ENCODE assay signal across 23 cellular contexts in the genomic region with DNA sequence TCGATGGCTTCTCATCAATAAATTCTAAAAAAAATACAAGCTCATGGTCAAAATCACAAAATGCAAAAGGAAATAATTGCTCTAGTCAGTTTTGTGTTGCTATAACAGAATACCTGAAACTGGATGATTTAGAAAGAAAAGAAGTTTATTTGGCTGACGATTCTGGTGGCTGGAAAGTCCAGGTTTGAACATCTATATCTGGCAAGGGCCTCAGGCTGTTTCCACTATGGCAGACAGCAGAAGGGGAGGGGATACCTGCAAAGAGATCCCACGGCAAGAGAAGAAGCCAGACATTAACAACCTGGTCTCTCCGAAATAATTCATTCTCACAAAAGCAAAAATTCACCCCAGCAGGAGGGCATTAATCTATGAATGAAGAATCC.
"Had no signal": no experiment of that assay in that cellular context is flagged by ENCODE, and none has a peak within 500 bp of the region (broad histone marks: within the 10 kb centered on the region; RNA-seq: fewer than 3 reads in every experiment).

No MANE protein-coding gene starts in this region.

- H3K4me3 ChIP-seq: left lung, smooth muscle cell, thyroid gland, upper lobe of left lung had no signal

- H3K4me2 ChIP-seq: smooth muscle cell had no signal

- H3K9me3 ChIP-seq: left lung, thyroid gland, upper lobe of left lung had no signal

- H3K27me3 ChIP-seq: left lung, thyroid gland, upper lobe of left lung had no signal

- H3K36me3 ChIP-seq: left lung, thyroid gland, upper lobe of left lung had no signal

- H3K27ac Mint-ChIP-seq: effector memory CD8-positive, alpha-beta T cell; naive thymus-derived CD4-positive, alpha-beta T cell; nephron progenitor cell; stimulated activated naive CD8-positive, alpha-beta T cell treated with anti-CD3 and anti-CD28 coated beads, Interleukin-15, amount 100 ng/mL, for 72 hours had no signal

- H3K4me3 Mint-ChIP-seq: effector memory CD8-positive, alpha-beta T cell; naive thymus-derived CD4-positive, alpha-beta T cell; nephron progenitor cell; stimulated activated naive CD8-positive, alpha-beta T cell treated with anti-CD3 and anti-CD28 coated beads, Interleukin-15, amount 100 ng/mL, for 72 hours had no signal

- H3K4me1 ChIP-seq: left lung, thyroid gland, upper lobe of left lung had no signal

- FAIRE-seq: frontal cortex, kidney, urothelium cell line had no signal

- ATAC-seq: effector memory CD8-positive, alpha-beta T cell; naive thymus-derived CD4-positive, alpha-beta T cell; stimulated activated naive CD8-positive, alpha-beta T cell treated with anti-CD3 and anti-CD28 coated beads, Interleukin-15, amount 100 ng/mL, for 72 hours had no signal

- DNase-seq: cerebellar nuclear complex; cortex of kidney; effector memory CD8-positive, alpha-beta T cell; head of caudate nucleus; kidney; left lung; mesendoderm; midbrain; naive thymus-derived CD4-positive, alpha-beta T cell; nephron progenitor cell; nucleus accumbens; posterior cingulate gyrus; stimulated activated CD4-positive, alpha-beta T cell treated with anti-CD3 and anti-CD28 coated beads, Interleukin-12 subunit alpha, Interleukin-12 subunit beta, amount 100 ng/mL, for 4 hours; stimulated activated CD4-positive, alpha-beta T cell treated with anti-CD3 and anti-CD28 coated beads, Interleukin-1b, Interleukin-23, amount 100 ng/mL, for 48 hours; stimulated activated CD4-positive, alpha-beta T cell treated with anti-CD3 and anti-CD28 coated beads, Interleukin-4, amount 100 ng/mL, for 1 hour; stimulated activated CD8-positive, alpha-beta memory T cell treated with anti-CD3 and anti-CD28 coated beads, Interleukin-4, amount 100 ng/mL, for 48 hours; stimulated activated naive CD4-positive, alpha-beta T cell; stimulated activated naive CD8-positive, alpha-beta T cell treated with anti-CD3 and anti-CD28 coated beads, Interleukin-15, amount 100 ng/mL, for 72 hours; thyroid gland; upper lobe of left lung had no signal

- H3K4me1 Mint-ChIP-seq: nephron progenitor cell; stimulated activated naive CD8-positive, alpha-beta T cell treated with anti-CD3 and anti-CD28 coated beads, Interleukin-15, amount 100 ng/mL, for 72 hours had no signal

- H3K27ac ChIP-seq: left lung, thyroid gland, upper lobe of left lung had no signal
